Comparison of ENCODE assay signal across 1 cellular context in the genomic region with DNA sequence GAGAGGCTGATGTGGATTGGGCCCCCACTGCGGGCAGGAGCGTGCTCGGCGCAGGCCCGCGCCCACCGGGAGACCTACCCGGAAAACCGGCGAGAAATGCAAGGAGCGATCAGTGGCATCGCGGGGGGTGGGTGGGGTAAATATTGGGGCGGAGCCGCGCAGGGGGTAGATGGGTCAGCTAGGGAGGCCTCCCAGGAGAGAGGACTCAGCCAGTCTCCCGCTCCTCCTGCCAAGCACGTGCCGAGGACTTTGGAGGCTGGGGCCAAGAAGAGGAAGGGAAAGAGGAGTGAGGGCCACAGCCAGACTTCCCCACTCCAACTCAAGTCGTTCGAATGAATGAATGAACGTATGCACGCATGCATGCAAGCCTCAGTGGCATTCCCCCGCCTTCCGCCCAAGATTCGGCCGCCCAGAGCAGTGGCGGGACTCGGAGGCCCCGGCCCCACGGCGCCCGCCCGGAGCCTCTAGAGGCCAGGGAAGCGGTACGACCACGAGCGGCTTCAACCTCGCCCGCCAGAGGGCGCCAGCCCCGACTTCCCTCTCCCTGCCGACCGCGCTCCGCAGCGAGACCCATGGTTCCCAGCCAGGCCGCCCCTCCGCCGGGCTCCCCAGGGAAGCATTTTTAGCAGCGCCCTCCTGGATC.
A peak's percentile ranks its signal among the peaks of the same experiment; 100 is the strongest.
TF ChIP-seq lines count a peak whose summit lies in the region.

No MANE protein-coding gene starts in this region.

TF ChIP-seq in HEK293, 187 proteins besides CTCF, POLR2A, EP300 and RAD21 (continued from another document):
- TF ChIP-seq, protein P1, sequence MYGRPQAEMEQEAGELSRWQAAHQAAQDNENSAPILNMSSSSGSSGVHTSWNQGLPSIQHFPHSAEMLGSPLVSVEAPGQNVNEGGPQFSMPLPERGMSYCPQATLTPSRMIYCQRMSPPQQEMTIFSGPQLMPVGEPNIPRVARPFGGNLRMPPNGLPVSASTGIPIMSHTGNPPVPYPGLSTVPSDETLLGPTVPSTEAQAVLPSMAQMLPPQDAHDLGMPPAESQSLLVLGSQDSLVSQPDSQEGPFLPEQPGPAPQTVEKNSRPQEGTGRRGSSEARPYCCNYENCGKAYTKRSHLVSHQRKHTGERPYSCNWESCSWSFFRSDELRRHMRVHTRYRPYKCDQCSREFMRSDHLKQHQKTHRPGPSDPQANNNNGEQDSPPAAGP (tag by site-specific recombination; IDR thresholded peaks at IDR 0.05), result 0 out of 2 replicates have a peak, but pooled peaks have one; percentile 28
- TF ChIP-seq ZBTB48 (tag by site-specific recombination; IDR thresholded peaks at IDR 0.05) (0 out of 2 replicates have a peak, but pooled peaks have one; percentile 49), ZBTB21 (tag by site-specific recombination; IDR thresholded peaks at IDR 0.05) (no peak), ZNF37A (tag by site-specific recombination; IDR thresholded peaks at IDR 0.05) (no peak), YY1 (tag by site-specific recombination; IDR thresholded peaks at IDR 0.05) (peak; percentile 16; the same call in 1 of the 2 replicates), REPIN1 (tag by site-specific recombination; IDR thresholded peaks at IDR 0.05; ENCODE audit: low read depth) (no peak), ZNF121 (tag by site-specific recombination; IDR thresholded peaks at IDR 0.05) (peak; percentile 68; the same call in 1 of the 2 replicates), ZNF555 (tag by site-specific recombination; conservative IDR thresholded peaks at IDR 0.05) (no peak), ZNF561 (tag by site-specific recombination; IDR thresholded peaks at IDR 0.05; ENCODE audit: borderline replicate concordance) (peak; percentile 55; the same call in 1 of the 2 replicates), IKZF3 (tag by site-specific recombination; IDR thresholded peaks at IDR 0.05) (peak; percentile 62; the same call in 1 of the 2 replicates), ZNF394 (tag by site-specific recombination; IDR thresholded peaks at IDR 0.05; ENCODE audit: borderline replicate concordance) (peak; percentile 58), ZNF423 (tag by site-specific recombination; IDR thresholded peaks at IDR 0.05) (0 out of 2 replicates have a peak, but pooled peaks have one; percentile 83), ZNF2 (tag by site-specific recombination; IDR thresholded peaks at IDR 0.05) (peak; percentile 67; the same call in 1 of the 2 replicates), ZNF169 (tag by site-specific recombination; IDR thresholded peaks at IDR 0.05) (no peak), ZNF600 (tag by site-specific recombination; IDR thresholded peaks at IDR 0.05) (peak; percentile 86), GLIS2 (tag by site-specific recombination; IDR thresholded peaks at IDR 0.05) (peak; percentile 79), RBAK (tag by site-specific recombination; IDR thresholded peaks at IDR 0.05) (no peak), ZSCAN30 (tag by site-specific recombination; IDR thresholded peaks at IDR 0.05) (peak; percentile 77; the same call in 1 of the 2 replicates), ZNF610 (tag by site-specific recombination; IDR thresholded peaks at IDR 0.05; ENCODE audit: borderline replicate concordance) (peak; percentile 86), ZNF660 (tag by site-specific recombination; IDR thresholded peaks at IDR 0.05) (peak; percentile 85), ZNF843 (tag by site-specific recombination; IDR thresholded peaks at IDR 0.05) (0 out of 2 replicates have a peak, but pooled peaks have one; percentile 22), ZNF629 (tag by site-specific recombination; IDR thresholded peaks at IDR 0.05) (peak; percentile 37), SP2 (tag by site-specific recombination; IDR thresholded peaks at IDR 0.05) (peak; percentile 36), ZFP69B (tag by site-specific recombination; IDR thresholded peaks at IDR 0.05) (0 out of 2 replicates have a peak, but pooled peaks have one; percentile 37), ZNF501 (tag by site-specific recombination; IDR thresholded peaks at IDR 0.05) (0 out of 2 replicates have a peak, but pooled peaks have one; percentile 50)
- TF ChIP-seq, protein P2, sequence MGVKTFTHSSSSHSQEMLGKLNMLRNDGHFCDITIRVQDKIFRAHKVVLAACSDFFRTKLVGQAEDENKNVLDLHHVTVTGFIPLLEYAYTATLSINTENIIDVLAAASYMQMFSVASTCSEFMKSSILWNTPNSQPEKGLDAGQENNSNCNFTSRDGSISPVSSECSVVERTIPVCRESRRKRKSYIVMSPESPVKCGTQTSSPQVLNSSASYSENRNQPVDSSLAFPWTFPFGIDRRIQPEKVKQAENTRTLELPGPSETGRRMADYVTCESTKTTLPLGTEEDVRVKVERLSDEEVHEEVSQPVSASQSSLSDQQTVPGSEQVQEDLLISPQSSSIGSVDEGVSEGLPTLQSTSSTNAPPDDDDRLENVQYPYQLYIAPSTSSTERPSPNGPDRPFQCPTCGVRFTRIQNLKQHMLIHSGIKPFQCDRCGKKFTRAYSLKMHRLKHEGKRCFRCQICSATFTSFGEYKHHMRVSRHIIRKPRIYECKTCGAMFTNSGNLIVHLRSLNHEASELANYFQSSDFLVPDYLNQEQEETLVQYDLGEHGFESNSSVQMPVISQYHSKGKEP (tag by site-specific recombination; IDR thresholded peaks at IDR 0.05), result peak; percentile 46; the same call in 1 of the 2 replicates
- TF ChIP-seq, protein P3, sequence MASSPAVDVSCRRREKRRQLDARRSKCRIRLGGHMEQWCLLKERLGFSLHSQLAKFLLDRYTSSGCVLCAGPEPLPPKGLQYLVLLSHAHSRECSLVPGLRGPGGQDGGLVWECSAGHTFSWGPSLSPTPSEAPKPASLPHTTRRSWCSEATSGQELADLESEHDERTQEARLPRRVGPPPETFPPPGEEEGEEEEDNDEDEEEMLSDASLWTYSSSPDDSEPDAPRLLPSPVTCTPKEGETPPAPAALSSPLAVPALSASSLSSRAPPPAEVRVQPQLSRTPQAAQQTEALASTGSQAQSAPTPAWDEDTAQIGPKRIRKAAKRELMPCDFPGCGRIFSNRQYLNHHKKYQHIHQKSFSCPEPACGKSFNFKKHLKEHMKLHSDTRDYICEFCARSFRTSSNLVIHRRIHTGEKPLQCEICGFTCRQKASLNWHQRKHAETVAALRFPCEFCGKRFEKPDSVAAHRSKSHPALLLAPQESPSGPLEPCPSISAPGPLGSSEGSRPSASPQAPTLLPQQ (tag by site-specific recombination; IDR thresholded peaks at IDR 0.05), result peak; percentile 71
- TF ChIP-seq, protein P4, sequence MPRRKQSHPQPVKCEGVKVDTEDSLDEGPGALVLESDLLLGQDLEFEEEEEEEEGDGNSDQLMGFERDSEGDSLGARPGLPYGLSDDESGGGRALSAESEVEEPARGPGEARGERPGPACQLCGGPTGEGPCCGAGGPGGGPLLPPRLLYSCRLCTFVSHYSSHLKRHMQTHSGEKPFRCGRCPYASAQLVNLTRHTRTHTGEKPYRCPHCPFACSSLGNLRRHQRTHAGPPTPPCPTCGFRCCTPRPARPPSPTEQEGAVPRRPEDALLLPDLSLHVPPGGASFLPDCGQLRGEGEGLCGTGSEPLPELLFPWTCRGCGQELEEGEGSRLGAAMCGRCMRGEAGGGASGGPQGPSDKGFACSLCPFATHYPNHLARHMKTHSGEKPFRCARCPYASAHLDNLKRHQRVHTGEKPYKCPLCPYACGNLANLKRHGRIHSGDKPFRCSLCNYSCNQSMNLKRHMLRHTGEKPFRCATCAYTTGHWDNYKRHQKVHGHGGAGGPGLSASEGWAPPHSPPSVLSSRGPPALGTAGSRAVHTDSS (tag by site-specific recombination; IDR thresholded peaks at IDR 0.05), result no peak
- TF ChIP-seq, protein P5, sequence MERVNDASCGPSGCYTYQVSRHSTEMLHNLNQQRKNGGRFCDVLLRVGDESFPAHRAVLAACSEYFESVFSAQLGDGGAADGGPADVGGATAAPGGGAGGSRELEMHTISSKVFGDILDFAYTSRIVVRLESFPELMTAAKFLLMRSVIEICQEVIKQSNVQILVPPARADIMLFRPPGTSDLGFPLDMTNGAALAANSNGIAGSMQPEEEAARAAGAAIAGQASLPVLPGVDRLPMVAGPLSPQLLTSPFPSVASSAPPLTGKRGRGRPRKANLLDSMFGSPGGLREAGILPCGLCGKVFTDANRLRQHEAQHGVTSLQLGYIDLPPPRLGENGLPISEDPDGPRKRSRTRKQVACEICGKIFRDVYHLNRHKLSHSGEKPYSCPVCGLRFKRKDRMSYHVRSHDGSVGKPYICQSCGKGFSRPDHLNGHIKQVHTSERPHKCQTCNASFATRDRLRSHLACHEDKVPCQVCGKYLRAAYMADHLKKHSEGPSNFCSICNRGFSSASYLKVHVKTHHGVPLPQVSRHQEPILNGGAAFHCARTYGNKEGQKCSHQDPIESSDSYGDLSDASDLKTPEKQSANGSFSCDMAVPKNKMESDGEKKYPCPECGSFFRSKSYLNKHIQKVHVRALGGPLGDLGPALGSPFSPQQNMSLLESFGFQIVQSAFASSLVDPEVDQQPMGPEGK (tag by site-specific recombination; IDR thresholded peaks at IDR 0.05), result peak; percentile 73
